22 cellular contexts compared by ENCODE assay signal in genomic region chr14:68018598-68018997, GRCh38.
DNase-seq lines count a peak whose midpoint lies in the region; ATAC-seq, FAIRE-seq and TF ChIP-seq lines count a peak whose summit lies in the region.
"Had no signal": no experiment of that assay in that cellular context is flagged by ENCODE, and none has a peak within 500 bp of the region (broad histone marks: within the 10 kb centered on the region; RNA-seq: fewer than 3 reads in every experiment).

No MANE protein-coding gene starts in this region.

- no peak overlapping the region for H3K9ac ChIP-seq in mucosa of rectum (ENCODE audit: low read depth in 1 of 2, low read length in 2 of 2)

- TF ChIP-seq POLR2A in A549 (IDR thresholded peaks at IDR 0.05; ENCODE audit: low read length): no peak

- no peak for FAIRE-seq in A549 (lab: Jason Lieb, UNC)

- no peaks in the 10 kb centered on the region for H3K27me3 Mint-ChIP-seq in activated CD4-positive, alpha-beta T cell treated with anti-CD3 and anti-CD28 coated beads, Interleukin-2, amount 10 ng/mL, durations not matched to agents 7 days and 5 days
- H3K27me3 Mint-ChIP-seq: activated CD8-positive, alpha-beta memory T cell treated with anti-CD3 and anti-CD28 coated beads, Interleukin-2, amount 10 ng/mL, durations not matched to agents 7 days and 5 days; naive thymus-derived CD4-positive, alpha-beta T cell; type B pancreatic cell had no signal

- peaks cover 8% of the 10 kb centered on the region; the same call in 1 of the 3 replicates for H3K9me3 ChIP-seq in A549
- no peaks in the 10 kb centered on the region for H3K9me3 ChIP-seq in mucosa of rectum (ENCODE audit: control insufficient read depth in 2 of 2, low read length in 2 of 2)

- peaks cover under 1% of the 10 kb centered on the region for H3K9me3 Mint-ChIP-seq in activated CD4-positive, alpha-beta T cell treated with anti-CD3 and anti-CD28 coated beads, Interleukin-2, amount 10 ng/mL, durations not matched to agents 7 days and 5 days

- H3K4me3 Mint-ChIP-seq in activated CD4-positive, alpha-beta T cell treated with anti-CD3 and anti-CD28 coated beads, Interleukin-2, amount 10 ng/mL, durations not matched to agents 7 days and 5 days: no peak overlapping the region
- H3K4me3 Mint-ChIP-seq: activated CD8-positive, alpha-beta memory T cell treated with anti-CD3 and anti-CD28 coated beads, Interleukin-2, amount 10 ng/mL, durations not matched to agents 7 days and 5 days; naive thymus-derived CD4-positive, alpha-beta T cell; type B pancreatic cell had no signal

- no peak for TF ChIP-seq EP300 in A549 (IDR thresholded peaks at IDR 0.05)

- H3K36me3 ChIP-seq in mucosa of rectum (ENCODE audit: control insufficient read depth in 2 of 2, insufficient read depth in 2 of 2, low read length in 2 of 2): no peaks in the 10 kb centered on the region

- H3K4me1 ChIP-seq in A549 (peaks cover 40% of the 10 kb centered on the region), mucosa of rectum (ENCODE audit: control insufficient read depth in 2 of 2, insufficient read depth in 2 of 2, low read length in 2 of 2) (peaks cover 4 to 16% of the 10 kb centered on the region in 2 donors)

- no peaks in the 10 kb centered on the region for H3K36me3 Mint-ChIP-seq in activated CD4-positive, alpha-beta T cell treated with anti-CD3 and anti-CD28 coated beads, Interleukin-2, amount 10 ng/mL, durations not matched to agents 7 days and 5 days (ENCODE audit: low read depth)

- ATAC-seq in A549: no peak
- no peak for ATAC-seq in HG03378 (IDR thresholded peaks at IDR 0.05; ENCODE audit: unreplicated experiment)
- ATAC-seq: activated CD8-positive, alpha-beta memory T cell treated with anti-CD3 and anti-CD28 coated beads, Interleukin-2, amount 10 ng/mL, durations not matched to agents 7 days and 5 days; naive thymus-derived CD4-positive, alpha-beta T cell had no signal

- H3K27me3 ChIP-seq in mucosa of rectum (ENCODE audit: control insufficient read depth in 2 of 2, insufficient read depth in 2 of 2, low read length in 2 of 2): no peaks in the 10 kb centered on the region

- no peaks in the 10 kb centered on the region for H3K4me1 Mint-ChIP-seq in activated CD4-positive, alpha-beta T cell treated with anti-CD3 and anti-CD28 coated beads, Interleukin-2, amount 10 ng/mL, durations not matched to agents 7 days and 5 days
- H3K4me1 Mint-ChIP-seq: activated CD8-positive, alpha-beta memory T cell treated with anti-CD3 and anti-CD28 coated beads, Interleukin-2, amount 10 ng/mL, durations not matched to agents 7 days and 5 days had no signal

- TF ChIP-seq CTCF in A549 (IDR thresholded peaks at IDR 0.05) (no peak), epithelial cell of esophagus (IDR thresholded peaks at IDR 0.05; ENCODE audit: insufficient read depth, low read depth, low read length, missing control alignments) (no peak)

- peak overlapping the region; percentile 44 for H3K4me2 ChIP-seq in A549

- H3K27ac ChIP-seq in A549 (0 out of 6 replicates have a peak overlapping the region, but pooled peaks of 1 of the 2 experiments have one; percentile 31), mucosa of rectum (ENCODE audit: low read depth in 2 of 2, low read length in 2 of 2) (peak overlapping the region; percentile 28 to 51)

- CTCF ChIA-PET in A549 (lab: Yijun Ruan, JAX): interaction anchor here (0.9 to 1.5 kb wide), 2 partner anchors 9 to 15 kb away, joined by 3 to 7 read pairs; no protein-coding TSS in a partner anchor
- CTCF ChIA-PET in activated CD4-positive, alpha-beta T cell treated with anti-CD3 and anti-CD28 coated beads, Interleukin-2, amount 10 ng/mL, durations not matched to agents 7 days and 5 days (lab: Charles Lee): interaction anchor here (0.9 kb wide), 1 partner anchor 60 kb away, joined by 3 read pairs; no protein-coding TSS in a partner anchor

- H3K4me3 ChIP-seq in A549 (no peak overlapping the region), epithelial cell of esophagus (ENCODE audit: low read length) (no peak overlapping the region), mucosa of rectum (ENCODE audit: low read length in 2 of 2) (no peak overlapping the region)

- no peak overlapping the region for H3K27ac Mint-ChIP-seq in activated CD4-positive, alpha-beta T cell treated with anti-CD3 and anti-CD28 coated beads, Interleukin-2, amount 10 ng/mL, durations not matched to agents 7 days and 5 days
- H3K27ac Mint-ChIP-seq: activated CD8-positive, alpha-beta memory T cell treated with anti-CD3 and anti-CD28 coated beads, Interleukin-2, amount 10 ng/mL, durations not matched to agents 7 days and 5 days; naive thymus-derived CD4-positive, alpha-beta T cell; type B pancreatic cell had no signal

- POLR2A ChIA-PET in A549 (lab: Yijun Ruan, JAX): no interaction called here
- POLR2A ChIA-PET in activated CD4-positive, alpha-beta T cell treated with anti-CD3 and anti-CD28 coated beads, Interleukin-2, amount 10 ng/mL, durations not matched to agents 7 days and 5 days (lab: Charles Lee): no interaction called here

- DNase-seq in A549 (ENCODE audit: low read depth in 1 of 2, low spot score in 1 of 2): no peak
- peak; percentile 84 for DNase-seq in LoVo (ENCODE audit: low spot score)
- peak; percentile 34 for DNase-seq in epithelial cell of esophagus (ENCODE audit: low read depth)
- DNase-seq in activated CD4-positive, alpha-beta T cell treated with anti-CD3 and anti-CD28 coated beads, Interleukin-2, amount 10 ng/mL, durations not matched to agents 7 days and 5 days: no peak
- DNase-seq in NCI-H2196 treated with DMSO at 0.1 percent for 48 hours (lab: John Stamatoyannopoulos, UW; ENCODE audit: unreplicated experiment): no peak
- no peak for DNase-seq in activated T-cell treated with anti-CD3 and anti-CD28 coated beads, Interleukin-2, amount 50 U/mL, for 1 hour
- DNase-seq: ACHN; activated CD4-positive, CD25-positive, alpha-beta regulatory T cell treated with anti-CD3 and anti-CD28 coated beads, Interleukin-2, amount 50 U/mL, for 72 hours; activated CD8-positive, alpha-beta memory T cell treated with anti-CD3 and anti-CD28 coated beads, Interleukin-2, amount 10 ng/mL, durations not matched to agents 7 days and 5 days; activated effector memory CD4-positive, alpha-beta T cell treated with anti-CD3 and anti-CD28 coated beads, Interleukin-2, amount 50 U/mL, for 16 hours; amniotic stem cell; DND-41; foreskin melanocyte; naive thymus-derived CD4-positive, alpha-beta T cell; NCI-H1694; NCI-H510A; posterior cingulate gyrus; stimulated activated naive CD4-positive, alpha-beta T cell; T1000 had no signal

- TF ChIP-seq RAD21 in A549 (conservative IDR thresholded peaks at IDR 0.05 in 1 of 2, IDR thresholded peaks at IDR 0.05 in 1 of 2): no peak

- 77% methylated on average over 1 of the region's 1 CpG for WGBS in A549 (ENCODE audit: missing lambda C conversion rate)

TF ChIP-seq in A549, 52 proteins besides CTCF, POLR2A, EP300 and RAD21:
- no peak for TF ChIP-seq KDM1A (IDR thresholded peaks at IDR 0.05; ENCODE audit: low read depth)

Comparison
In these comparisons a context has a peak if more than half of its experiments do, and no peak if none do; other contexts are left out.
1. DNase-seq: peak in LoVo (single experiment) and epithelial cell of esophagus (single experiment); none in A549 (0 of 2), activated CD4-positive, alpha-beta T cell treated with anti-CD3 and anti-CD28 coated beads, Interleukin-2, amount 10 ng/mL, durations not matched to agents 7 days and 5 days (single experiment), NCI-H2196 treated with DMSO at 0.1 percent for 48 hours (single experiment) and activated T-cell treated with anti-CD3 and anti-CD28 coated beads, Interleukin-2, amount 50 U/mL, for 1 hour (single experiment).